10 cellular contexts compared by ENCODE assay signal in the genomic region with DNA sequence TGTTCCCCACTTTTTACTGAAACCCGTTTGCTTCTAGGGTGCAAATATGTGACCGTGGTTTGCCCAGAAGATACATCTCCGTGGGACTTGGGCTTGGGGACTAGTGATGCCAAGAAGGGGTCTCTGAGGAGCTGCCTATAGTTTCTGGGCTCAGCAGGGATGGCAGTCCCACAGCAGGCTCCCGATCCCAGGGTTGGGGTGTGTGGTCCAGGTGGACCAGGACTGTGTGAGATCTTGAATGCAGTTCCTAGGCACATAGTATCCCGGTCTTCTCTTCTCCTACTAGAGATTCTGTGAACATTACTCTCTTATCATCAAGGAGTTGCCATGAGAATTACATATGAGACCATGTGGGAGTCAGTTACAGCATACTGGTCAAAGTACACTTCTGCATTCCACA.
"Had no signal": no experiment of that assay in that cellular context is flagged by ENCODE, and none has a peak within 500 bp of the region (broad histone marks: within the 10 kb centered on the region; RNA-seq: fewer than 3 reads in every experiment).

No MANE protein-coding gene starts in this region.

- H3K4me3 ChIP-seq: GM23248, GM23338, HAP-1 had no signal

- H2AFZ ChIP-seq: GM23248, GM23338 had no signal

- H3K4me2 ChIP-seq: GM23338 had no signal

- H3K36me3 ChIP-seq: HAP-1 had no signal

- H3K27ac ChIP-seq: GM23248 had no signal

- FAIRE-seq: H1, H54 had no signal

- H3K4me1 ChIP-seq: HAP-1 had no signal

- DNase-seq: GM23248, GOT3, H7, H9, HCEC 1CT, HFFc6 had no signal

- H3K9me3 ChIP-seq: HAP-1 had no signal
